ENCODE assay signal across 11 cellular contexts in the genomic region with DNA sequence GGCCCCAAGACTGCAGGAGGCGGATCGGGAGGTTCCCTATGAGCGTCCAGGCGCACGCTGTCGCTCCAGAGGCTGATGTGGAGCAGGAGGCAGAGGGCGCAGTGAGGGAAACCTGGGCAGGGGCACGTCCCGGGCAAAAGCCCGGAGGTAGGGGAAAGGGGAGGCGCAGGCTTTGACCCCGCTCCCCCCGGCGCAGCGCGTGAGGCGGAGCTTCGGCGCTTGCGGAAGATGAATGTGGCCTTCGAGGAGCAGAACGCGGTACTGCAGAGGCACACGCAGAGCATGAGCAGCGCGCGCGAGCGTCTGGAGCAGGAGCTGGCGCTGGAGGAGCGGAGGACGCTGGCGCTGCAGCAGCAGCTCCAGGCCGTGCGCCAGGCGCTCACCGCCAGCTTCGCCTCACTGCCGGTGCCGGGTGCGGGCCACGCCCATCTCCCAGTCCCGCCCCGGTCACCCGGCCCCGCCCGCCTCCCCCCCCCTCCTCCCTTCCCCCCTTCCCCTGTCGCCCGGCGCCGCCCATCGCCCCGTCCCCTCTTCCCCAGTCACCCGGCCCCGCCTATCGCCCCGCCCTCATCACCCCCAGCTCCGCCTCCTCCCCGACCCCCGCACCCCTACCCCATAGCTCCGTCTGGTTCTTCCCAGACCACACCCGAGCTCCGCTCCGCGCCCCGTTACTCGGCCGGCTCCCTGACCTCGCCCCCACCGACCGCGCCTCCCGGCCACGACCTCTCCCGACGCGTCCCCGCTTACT. TPM values are rescaled to one million over a fixed set of nuclear protein-coding genes. Genes with fewer than 3 reads are reported as not detected.
DNase-seq lines count a peak whose midpoint lies in the region; ATAC-seq and TF ChIP-seq lines count a peak whose summit lies in the region.
"Had no signal": no experiment of that assay in that cellular context is flagged by ENCODE, and none has a peak within 500 bp of the region (broad histone marks: within the 10 kb centered on the region; RNA-seq: fewer than 3 reads in every experiment).

No MANE protein-coding gene starts in this region.

- peak overlapping the region; percentile 79 for H3K4me3 Mint-ChIP-seq in GM23338
- no peak overlapping the region for H3K4me3 Mint-ChIP-seq in natural killer cell treated with Interleukin-12 subunit alpha and Interleukin-12 subunit beta and Interleukin-15 and Interleukin-18, amount 100 ng/mL, for 72 hours
- H3K4me3 Mint-ChIP-seq: activated CD8-positive, alpha-beta T cell treated with anti-CD3 and anti-CD28 coated beads, Interleukin-2, amount 10 ng/mL, durations not matched to agents 7 days and 5 days had no signal

- peak overlapping the region; percentile 36; the same call in 1 of the 2 replicates for H3K27ac Mint-ChIP-seq in GM23338
- H3K27ac Mint-ChIP-seq in natural killer cell treated with Interleukin-12 subunit alpha and Interleukin-12 subunit beta and Interleukin-15 and Interleukin-18, amount 100 ng/mL, for 72 hours = no peak overlapping the region
- H3K27ac Mint-ChIP-seq: activated CD8-positive, alpha-beta T cell treated with anti-CD3 and anti-CD28 coated beads, Interleukin-2, amount 10 ng/mL, durations not matched to agents 7 days and 5 days had no signal

- in situ Hi-C loops in gastrocnemius medialis (cut with MboI; ENCODE audit: low sequenced_read_pairs in 4 of 4) = no loop called here

- no peaks in the 10 kb centered on the region for H3K9me3 Mint-ChIP-seq in GM23338
- no peaks in the 10 kb centered on the region for H3K9me3 Mint-ChIP-seq in natural killer cell treated with Interleukin-12 subunit alpha and Interleukin-12 subunit beta and Interleukin-15 and Interleukin-18, amount 100 ng/mL, for 72 hours

- H3K4me2 ChIP-seq in GM23338 = peak overlapping the region; percentile 86

- DNase-seq in GM23338 (ENCODE audit: low spot score) (peak; percentile 88), coronary artery (ENCODE audit: low spot score) (no peak), gastrocnemius medialis (no peak), NCI-H2029 treated with DMSO at 0.1 percent for 48 hours (lab: John Stamatoyannopoulos, UW) (no peak), NCI-H1105 (lab: John Stamatoyannopoulos, UW) (no peak)
- no peak for DNase-seq in natural killer cell treated with Interleukin-12 subunit alpha and Interleukin-12 subunit beta and Interleukin-15 and Interleukin-18, amount 100 ng/mL, for 72 hours (ENCODE audit: low spot score)
- DNase-seq: activated CD8-positive, alpha-beta T cell treated with anti-CD3 and anti-CD28 coated beads, Interleukin-2, amount 10 ng/mL, durations not matched to agents 7 days and 5 days; DMS79; NCI-H2171 treated with DMSO at 0.1 percent for 48 hours had no signal

- H3K4me1 Mint-ChIP-seq in GM23338 = peaks cover 12% of the 10 kb centered on the region
- peaks cover 4 to 15% of the 10 kb centered on the region in 2 donors for H3K4me1 Mint-ChIP-seq in natural killer cell treated with Interleukin-12 subunit alpha and Interleukin-12 subunit beta and Interleukin-15 and Interleukin-18, amount 100 ng/mL, for 72 hours (ENCODE audit: low read depth in 2 of 2)

- intact Hi-C loops in gastrocnemius medialis (cut with DNase I; ENCODE audit: low total_unique reads) = no loop called here

- H3K27ac ChIP-seq in GM23338 (ENCODE audit: low read depth) (peak overlapping the region; percentile 83; the same call in 1 of the 2 replicates), coronary artery (peak overlapping the region in 1 of 2 donors; percentile 87), gastrocnemius medialis (peak overlapping the region in 1 of 4 donors; percentile 45)

- peaks cover 11% of the 10 kb centered on the region for H3F3A ChIP-seq in GM23338 (replicated peaks; ENCODE audit: low read depth)

- H3K27me3 Mint-ChIP-seq in GM23338 (ENCODE audit: insufficient read depth, low read depth, poor library complexity) = peaks cover 40% of the 10 kb centered on the region
- no peaks in the 10 kb centered on the region for H3K27me3 Mint-ChIP-seq in natural killer cell treated with Interleukin-12 subunit alpha and Interleukin-12 subunit beta and Interleukin-15 and Interleukin-18, amount 100 ng/mL, for 72 hours

- H2AFZ ChIP-seq in GM23338 = peak overlapping the region; percentile 69; the same call in 1 of the 2 replicates

- peak overlapping the region; percentile 71 for H3K4me3 ChIP-seq in GM23338
- peak overlapping the region; percentile 67 for H3K4me3 ChIP-seq in coronary artery
- peak overlapping the region; percentile 65 for H3K4me3 ChIP-seq in iPS-18c (ENCODE audit: insufficient read depth, low read depth, low read length)
- peak overlapping the region in 3 of 4 donors; percentile 9 to 43 (median 18) for H3K4me3 ChIP-seq in gastrocnemius medialis

- no peak for TF ChIP-seq POLR2A in gastrocnemius medialis (IDR thresholded peaks at IDR 0.05)

- no peaks in the 10 kb centered on the region for H3K9me2 ChIP-seq in GM23338 (ENCODE audit: insufficient read depth)

- no peaks in the 10 kb centered on the region for H3K9me3 ChIP-seq in iPS-18c (ENCODE audit: control insufficient read depth, insufficient read depth, low read length)
- H3K9me3 ChIP-seq in gastrocnemius medialis = no peaks in the 10 kb centered on the region

- peaks cover 6% of the 10 kb centered on the region; the same call in 1 of the 2 replicates for H4K20me1 ChIP-seq in GM23338 (replicated peaks; ENCODE audit: insufficient read depth)

- H3K79me2 ChIP-seq in GM23338 (replicated peaks; ENCODE audit: insufficient read depth) = no peaks in the 10 kb centered on the region

- ATAC-seq in GM23338 (peak; percentile 15), gastrocnemius medialis (no peak), HG02623 (IDR thresholded peaks at IDR 0.05; ENCODE audit: unreplicated experiment) (no peak)
- no peak for ATAC-seq in natural killer cell treated with Interleukin-12 subunit alpha and Interleukin-12 subunit beta and Interleukin-15 and Interleukin-18, amount 100 ng/mL, for 72 hours
- ATAC-seq: activated CD8-positive, alpha-beta T cell treated with anti-CD3 and anti-CD28 coated beads, Interleukin-2, amount 10 ng/mL, durations not matched to agents 7 days and 5 days had no signal

- TF ChIP-seq CTCF in GM23338 (conservative IDR thresholded peaks at IDR 0.05; ENCODE audit: low read depth in 2 of 2) = peak in 1 of 2 experiments; percentile 37; a peak in 2 of 4 replicates
- TF ChIP-seq CTCF in coronary artery (IDR thresholded peaks at IDR 0.05) = no peak
- TF ChIP-seq CTCF in gastrocnemius medialis (IDR thresholded peaks at IDR 0.05 in 4 of 5, conservative IDR thresholded peaks at IDR 0.05 in 1 of 5) = no peak

- peaks cover 16% of the 10 kb centered on the region for H3K4me1 ChIP-seq in GM23338 (ENCODE audit: insufficient read depth)
- peaks cover 16 to 23% of the 10 kb centered on the region in 2 donors for H3K4me1 ChIP-seq in gastrocnemius medialis

- H3K36me3 ChIP-seq in GM23338 (ENCODE audit: insufficient read depth) (no peaks in the 10 kb centered on the region), gastrocnemius medialis (no peaks in the 10 kb centered on the region)

- H3K27me3 ChIP-seq in GM23338 (ENCODE audit: insufficient read depth) (peaks cover 9% of the 10 kb centered on the region; the same call in 1 of the 2 replicates), gastrocnemius medialis (no peaks in the 10 kb centered on the region)

- peaks cover 9% of the 10 kb centered on the region for H3K36me3 Mint-ChIP-seq in GM23338 (ENCODE audit: low read depth)
- no peaks in the 10 kb centered on the region for H3K36me3 Mint-ChIP-seq in natural killer cell treated with Interleukin-12 subunit alpha and Interleukin-12 subunit beta and Interleukin-15 and Interleukin-18, amount 100 ng/mL, for 72 hours

TF ChIP-seq in GM23338, 12 proteins besides CTCF, POLR2A, EP300 and RAD21 (continues in another document):
- no peak for TF ChIP-seq EZH2 (IDR thresholded peaks at IDR 0.05; ENCODE audit: low read depth, unreplicated experiment)
- no peak for TF ChIP-seq ZNF331 (CRISPR knock-in tag; IDR thresholded peaks at IDR 0.05; ENCODE audit: low read depth)
- TF ChIP-seq JUNB (IDR thresholded peaks at IDR 0.05; ENCODE audit: unreplicated experiment) = no peak

RNA-seq across cellular contexts. Expression of gene HMG20B, which starts 4.1 kb away (rescaled TPM):
- total RNA-seq in GM23338 (2014; rRNA removed; shearing (Covaris generic)) = 107 and 130 TPM in 2 replicates
- polyA plus RNA-seq in GM23338 (2016; fragmentation: Nextera tagmentation; extraction: Ambion mirVana) = 74.1 and 77.8 TPM in 2 replicates
- total RNA-seq in gastrocnemius medialis = 10 to 100 TPM; 31.4 to 61.1 (median 36.6) TPM
- total RNA-seq in natural killer cell treated with Interleukin-12 subunit alpha and Interleukin-12 subunit beta and Interleukin-15 and Interleukin-18, amount 100 ng/mL, for 72 hours = 10 to 100 TPM; 38.2 to 48.0 TPM

RNA-seq across cellular contexts. Expression of gene GIPC3, which starts 8.4 kb away (rescaled TPM):
- total RNA-seq in GM23338 (2014; rRNA removed; shearing (Covaris generic)) = 0.59 and 1.6 TPM in 2 replicates
- 0.26 and 0.48 TPM in 2 replicates for polyA plus RNA-seq in GM23338 (2016; fragmentation: Nextera tagmentation; extraction: Ambion mirVana)
- total RNA-seq in gastrocnemius medialis = 1 to 10 TPM in 1 of 4 donors, under 1 TPM in 3; 0.15 to 1.1 (median 0.33) TPM
- under 1 TPM; 0.25 to 0.40 TPM for total RNA-seq in natural killer cell treated with Interleukin-12 subunit alpha and Interleukin-12 subunit beta and Interleukin-15 and Interleukin-18, amount 100 ng/mL, for 72 hours

RNA-seq across cellular contexts. Expression of gene MFSD12, which starts 19.5 kb away (rescaled TPM):
- total RNA-seq in GM23338 (2014; rRNA removed; shearing (Covaris generic)) = 75.5 and 91.1 TPM in 2 replicates
- polyA plus RNA-seq in GM23338 (2016; fragmentation: Nextera tagmentation; extraction: Ambion mirVana) = 35.3 and 36.1 TPM in 2 replicates
- total RNA-seq in gastrocnemius medialis = 10 to 100 TPM; 22.3 to 77.3 (median 48.7) TPM
- total RNA-seq in natural killer cell treated with Interleukin-12 subunit alpha and Interleukin-12 subunit beta and Interleukin-15 and Interleukin-18, amount 100 ng/mL, for 72 hours = 10 to 100 TPM; 72.2 to 73.1 TPM

RNA-seq across cellular contexts. Expression of gene TBXA2R, which starts 29.8 kb away (rescaled TPM):
- total RNA-seq in GM23338 (2014; rRNA removed; shearing (Covaris generic)) = 0.73 and 0.82 TPM in 2 replicates
- 0.42 and 0.47 TPM in 2 replicates for polyA plus RNA-seq in GM23338 (2016; fragmentation: Nextera tagmentation; extraction: Ambion mirVana)
- total RNA-seq in gastrocnemius medialis = 1 to 10 TPM in 1 of 4 donors, under 1 TPM in 2, not detected in 1; 0.36 to 1.2 (median 0.51) TPM
- total RNA-seq in natural killer cell treated with Interleukin-12 subunit alpha and Interleukin-12 subunit beta and Interleukin-15 and Interleukin-18, amount 100 ng/mL, for 72 hours = under 1 TPM in 1 of 2 donors, not detected in 1; 0.28 TPM

RNA-seq across cellular contexts. Expression of gene TEKTIP1, which starts 37.9 kb away (rescaled TPM):
- not detected in 2 replicates for total RNA-seq in GM23338 (2014; rRNA removed; shearing (Covaris generic))
- polyA plus RNA-seq in GM23338 (2016; fragmentation: Nextera tagmentation; extraction: Ambion mirVana) = 0.50 TPM in 1 of 2 replicates, not detected in the other
- not detected for total RNA-seq in gastrocnemius medialis
- total RNA-seq in natural killer cell treated with Interleukin-12 subunit alpha and Interleukin-12 subunit beta and Interleukin-15 and Interleukin-18, amount 100 ng/mL, for 72 hours = 1 to 10 TPM; 3.3 to 4.4 TPM

Comparison
In these comparisons a context has a peak if more than half of its experiments do, and no peak if none do; other contexts are left out.
1. H3K4me3 ChIP-seq: peak in every context shown above with its lines; median percentile 71 in GM23338; 67 in coronary artery; 65 in iPS-18c; 18 in gastrocnemius medialis.